In genomic region chr14:69547701-69548348, GRCh38 we compare ENCODE assay signal across 8 cellular contexts. TPM values are rescaled to one million over a fixed set of nuclear protein-coding genes. Genes with fewer than 3 reads are reported as not detected.
DNase-seq lines count a peak whose midpoint lies in the region; ATAC-seq, FAIRE-seq and TF ChIP-seq lines count a peak whose summit lies in the region.
"Had no signal": no experiment of that assay in that cellular context is flagged by ENCODE, and none has a peak within 500 bp of the region (broad histone marks: within the 10 kb centered on the region; RNA-seq: fewer than 3 reads in every experiment).

No MANE protein-coding gene starts in this region.

- H3K79me1 ChIP-seq in neuronal stem cell (ENCODE audit: low read depth, low read length), result no peaks in the 10 kb centered on the region

- intact Hi-C loops in endothelial cell of umbilical vein (cut with micrococcal nuclease), result no loop called here

- no peaks in the 10 kb centered on the region for H3K79me2 ChIP-seq in endothelial cell of umbilical vein (ENCODE audit: control insufficient read depth, insufficient read depth, low read length)

- H3K27me3 ChIP-seq in RWPE2 (ENCODE audit: insufficient read depth, poor library complexity, severe bottlenecking) (no peaks in the 10 kb centered on the region), endothelial cell of umbilical vein (ENCODE audit: control insufficient read depth in 2 of 2, insufficient read depth in 2 of 2, low read length in 2 of 2) (peaks cover 4 to 14% of the 10 kb centered on the region in 2 experiments), neuronal stem cell (ENCODE audit: control insufficient read depth in 3 of 3, insufficient read depth in 3 of 3, low read depth in 1 of 3, low read length in 3 of 3) (no peaks in the 10 kb centered on the region)

- H4K8ac ChIP-seq in neuronal stem cell (ENCODE audit: low read depth, low read length), result no peak overlapping the region

- peak overlapping the region; percentile 76 for H2AFZ ChIP-seq in endothelial cell of umbilical vein (ENCODE audit: low read depth, low read length)
- H2AFZ ChIP-seq in neuronal stem cell (ENCODE audit: low read length), result peak overlapping the region; percentile 82

- H3K9me3 ChIP-seq in RWPE2 (ENCODE audit: severe bottlenecking) (no peaks in the 10 kb centered on the region), endothelial cell of umbilical vein (replicated peaks; ENCODE audit: control insufficient read depth, insufficient read depth, low read length) (no peaks in the 10 kb centered on the region), neuronal stem cell (replicated peaks in 1 of 2; ENCODE audit: control insufficient read depth in 2 of 2, insufficient read depth in 1 of 2, low read depth in 1 of 2, low read length in 2 of 2) (peaks cover 0 to 2% of the 10 kb centered on the region in 2 donors)

- CTCF ChIA-PET in endothelial cell of umbilical vein (lab: Charles Lee), result interaction anchor here (0.6 to 3.1 kb wide), 16 partner anchors 10 to 765 kb away, joined by 3 to 26 read pairs (median 6); partner anchors contain the start of gene CCDC177

- FAIRE-seq in endothelial cell of umbilical vein (lab: Jason Lieb, UNC), result no peak

- H3K9ac ChIP-seq in endothelial cell of umbilical vein (replicated peaks; ENCODE audit: extremely low read depth, insufficient read depth, low read length), result no peak overlapping the region
- peak overlapping the region; percentile 94 for H3K9ac ChIP-seq in neuronal stem cell (ENCODE audit: low read depth, low read length, poor library complexity)

- H3K4me3 ChIP-seq in RWPE2 (ENCODE audit: severe bottlenecking) (no peak overlapping the region), endothelial cell of umbilical vein (replicated peaks in 1 of 3; ENCODE audit: insufficient read depth in 1 of 3, low read depth in 1 of 3, low read length in 3 of 3) (no peak overlapping the region), neuronal stem cell (ENCODE audit: low read length in 2 of 2) (peak overlapping the region in 1 of 2 donors; percentile 77)

- H3K36me3 ChIP-seq in RWPE2 (ENCODE audit: low read depth), result no peaks in the 10 kb centered on the region
- no peaks in the 10 kb centered on the region for H3K36me3 ChIP-seq in endothelial cell of umbilical vein (ENCODE audit: control insufficient read depth in 2 of 2, extremely low read depth in 1 of 2, insufficient read depth in 2 of 2, low read length in 2 of 2)
- no peaks in the 10 kb centered on the region for H3K36me3 ChIP-seq in neuronal stem cell (replicated peaks in 1 of 2; ENCODE audit: control insufficient read depth in 2 of 2, insufficient read depth in 2 of 2, low read length in 2 of 2)

- POLR2A ChIA-PET in endothelial cell of umbilical vein (lab: Charles Lee), result no interaction called here

- peak overlapping the region; percentile 42 for H2BK5ac ChIP-seq in neuronal stem cell (ENCODE audit: low read length)

- WGBS in neuronal stem cell (ENCODE audit: extremely low coverage in 2 of 2, insufficient read length in 2 of 2, insufficient replicate concordance in 1 of 2), 2 donors, result no CpG with 5 or more reads among the region's 46 CpGs

- peak overlapping the region; percentile 99 for H3K18ac ChIP-seq in neuronal stem cell (ENCODE audit: low read length)

- no peak for TF ChIP-seq POLR2A in endothelial cell of umbilical vein (IDR thresholded peaks at IDR 0.05; ENCODE audit: low read depth, low read length)

- no peak overlapping the region for H3K14ac ChIP-seq in neuronal stem cell (ENCODE audit: low read length)

- H3K4me2 ChIP-seq in endothelial cell of umbilical vein (ENCODE audit: insufficient read depth, low read length) (no peak overlapping the region), neuronal stem cell (ENCODE audit: insufficient read depth, low read length, poor library complexity, severe bottlenecking) (peak overlapping the region; percentile 92)

- dilution Hi-C loops in endothelial cell of umbilical vein (cut with MboI; ENCODE audit: extremely low pct_ligation_motif_present, low sequenced_read_pairs), result no loop called here

- H4K91ac ChIP-seq in neuronal stem cell (ENCODE audit: low read depth, low read length, poor library complexity), result peak overlapping the region; percentile 93

- ATAC-seq in RWPE2 (ENCODE audit: low read depth), result no peak

- H3K4ac ChIP-seq in neuronal stem cell (ENCODE audit: low read length), result peak overlapping the region; percentile 70

- peak overlapping the region; percentile 66 for H2AK5ac ChIP-seq in neuronal stem cell (ENCODE audit: low read depth, low read length)

- H2BK120ac ChIP-seq in neuronal stem cell (ENCODE audit: low read depth, low read length), result peak overlapping the region; percentile 18

- DNase-seq in RWPE2 (ENCODE audit: low spot score), result no peak
- DNase-seq in endothelial cell of umbilical vein (ENCODE audit: low read depth, low spot score), result no peak
- DNase-seq in neuronal stem cell (ENCODE audit: low spot score), result peak; percentile 66
- no peak for DNase-seq in NCI-H226
- no peak for DNase-seq in NCI-H446 treated with DMSO at 0.1 percent for 48 hours (lab: John Stamatoyannopoulos, UW)
- no peak for DNase-seq in NCI-H1417 treated with DMSO at 0.1 percent for 48 hours (lab: John Stamatoyannopoulos, UW)

- TF ChIP-seq CTCF in GM12874 (IDR thresholded peaks at IDR 0.05; ENCODE audit: insufficient read depth, low read depth, low read length) (peak; percentile 74), RWPE2 (IDR thresholded peaks at IDR 0.05; ENCODE audit: poor library complexity, severe bottlenecking) (peak; percentile 76), endothelial cell of umbilical vein (IDR thresholded peaks at IDR 0.05; ENCODE audit: extremely low read depth in 1 of 2, insufficient read depth in 1 of 2, low read depth in 1 of 2, low read length in 2 of 2) (peak; percentile 76 to 77)

- no peaks in the 10 kb centered on the region for H3K9me1 ChIP-seq in endothelial cell of umbilical vein (replicated peaks; ENCODE audit: control insufficient read depth, extremely low read depth, insufficient read depth, low read length)

- H4K20me1 ChIP-seq in endothelial cell of umbilical vein (replicated peaks; ENCODE audit: control insufficient read depth, extremely low read depth, insufficient read depth, low read length), result no peaks in the 10 kb centered on the region

- no TSS peak for BruUV-seq in endothelial cell of umbilical vein (replicated peaks; lab: Mats Ljungman, UMichigan)

- H3K23ac ChIP-seq in neuronal stem cell (ENCODE audit: low read depth, low read length, poor library complexity), result peak overlapping the region; percentile 80

- no peak overlapping the region for H2BK15ac ChIP-seq in neuronal stem cell (ENCODE audit: low read length)

- H3K4me1 ChIP-seq in RWPE2 (ENCODE audit: insufficient read depth, poor library complexity, severe bottlenecking) (peaks cover 4% of the 10 kb centered on the region), endothelial cell of umbilical vein (ENCODE audit: control insufficient read depth, extremely low read depth, insufficient read depth, low read length) (no peaks in the 10 kb centered on the region), neuronal stem cell (ENCODE audit: control insufficient read depth in 2 of 2, insufficient read depth in 1 of 2, low read depth in 1 of 2, low read length in 2 of 2) (peaks cover 11 to 25% of the 10 kb centered on the region in 2 donors)

- H2BK12ac ChIP-seq in neuronal stem cell (ENCODE audit: low read length), result peak overlapping the region; percentile 91

- H3K27ac ChIP-seq in RWPE2 (ENCODE audit: poor library complexity, severe bottlenecking) (no peak overlapping the region), endothelial cell of umbilical vein (ENCODE audit: insufficient read depth, low read depth, low read length) (no peak overlapping the region), neuronal stem cell (replicated peaks; ENCODE audit: low read length) (peak overlapping the region; percentile 71)

TF ChIP-seq in endothelial cell of umbilical vein, 7 proteins besides CTCF, POLR2A, EP300 and RAD21:
- no peak for TF ChIP-seq FOS (IDR thresholded peaks at IDR 0.05; ENCODE audit: borderline replicate concordance, insufficient read depth, low read length)
- TF ChIP-seq, protein P1, sequence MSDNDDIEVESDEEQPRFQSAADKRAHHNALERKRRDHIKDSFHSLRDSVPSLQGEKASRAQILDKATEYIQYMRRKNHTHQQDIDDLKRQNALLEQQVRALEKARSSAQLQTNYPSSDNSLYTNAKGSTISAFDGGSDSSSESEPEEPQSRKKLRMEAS (IDR thresholded peaks at IDR 0.05; ENCODE audit: insufficient read depth, insufficient read length), result no peak
- peak; percentile 37 for TF ChIP-seq EZH2 (IDR thresholded peaks at IDR 0.05; ENCODE audit: borderline replicate concordance, low read depth, low read length, severe bottlenecking)
- no peak for TF ChIP-seq GATA2 (IDR thresholded peaks at IDR 0.05; ENCODE audit: insufficient read depth, insufficient read length, low read depth, low read length)
- no peak for TF ChIP-seq JUN (IDR thresholded peaks at IDR 0.05; ENCODE audit: borderline replicate concordance, insufficient read depth, insufficient read length, low read depth)
- no peak for TF ChIP-seq POLR2AphosphoS5 (IDR thresholded peaks at IDR 0.05; ENCODE audit: insufficient read depth, low read depth, low read length)
TF ChIP-seq in endothelial cell of umbilical vein: peak in this region for 1.

RNA-seq across cellular contexts. Expression of gene CCDC177, which starts 26.8 kb away (rescaled TPM):
- not detected in 2 replicates for total RNA-seq in endothelial cell of umbilical vein
- polyA plus RNA-seq in endothelial cell of umbilical vein, result not detected in 2 replicates
- not detected in 2 replicates for polyA plus RNA-seq in endothelial cell of umbilical vein (2011; cell fraction: cytosol; rRNA removed)
- polyA plus RNA-seq in endothelial cell of umbilical vein (2011; cell fraction: nucleus; rRNA removed), result not detected in 2 replicates
- not detected in 2 replicates for polyA plus RNA-seq in endothelial cell of umbilical vein (2012)
- not detected in 2 replicates for polyA minus RNA-seq in endothelial cell of umbilical vein
- polyA minus RNA-seq in endothelial cell of umbilical vein (2011; cell fraction: cytosol; rRNA and poly(A)+ RNA removed), result 0.51 TPM
- not detected in 2 replicates for polyA minus RNA-seq in endothelial cell of umbilical vein (2011; cell fraction: nucleus; rRNA and poly(A)+ RNA removed)
- 7.6 TPM for polyA plus RNA-seq in neuronal stem cell (2013, experiment 1 of 2)
- 7.7 TPM for polyA plus RNA-seq in neuronal stem cell (2013, experiment 2 of 2)
- total RNA-seq: T-cell had no signal
